23 cellular contexts compared by ENCODE assay signal in genomic region chr1:91653183-91653582, GRCh38.
DNase-seq lines count a peak whose midpoint lies in the region; ATAC-seq and TF ChIP-seq lines count a peak whose summit lies in the region.
"Had no signal": no experiment of that assay in that cellular context is flagged by ENCODE, and none has a peak within 500 bp of the region (broad histone marks: within the 10 kb centered on the region; RNA-seq: fewer than 3 reads in every experiment).

No MANE protein-coding gene starts in this region.

- H3K4me2 ChIP-seq in BLaER1 treated with 17β-estradiol and CSF1 and Interleukin-3, amounts not matched to agents 10 nM and 100 nM: peak overlapping the region in 10 of 11 experiments; percentile 28 to 78 (median 55); a peak in 19 of 22 replicates

- CTCF ChIA-PET in RWPE1 (lab: Yijun Ruan, JAX): no interaction called here

- H3K9ac ChIP-seq in BLaER1 treated with 17β-estradiol and CSF1 and Interleukin-3, amounts not matched to agents 10 nM and 100 nM: no peak overlapping the region
- H3K9ac ChIP-seq: GM23248 had no signal

- no peaks in the 10 kb centered on the region for H3K36me3 ChIP-seq in BLaER1 treated with 17β-estradiol and CSF1 and Interleukin-3, amounts not matched to agents 10 nM and 100 nM
- H3K36me3 ChIP-seq in suprapubic skin: no peaks in the 10 kb centered on the region
- H3K36me3 ChIP-seq: pancreas, right lobe of liver, vagina had no signal

- peaks cover 11 to 24% (median 17%) of the 10 kb centered on the region in 11 experiments; a peak in 18 of 22 replicates for H3K9me3 ChIP-seq in BLaER1 treated with 17β-estradiol and CSF1 and Interleukin-3, amounts not matched to agents 10 nM and 100 nM (replicated peaks in 1 of 11)
- H3K9me3 ChIP-seq in suprapubic skin: no peaks in the 10 kb centered on the region
- H3K9me3 ChIP-seq: pancreas, right lobe of liver, vagina had no signal

- no peak for TF ChIP-seq POLR2A in suprapubic skin (IDR thresholded peaks at IDR 0.05)

- peaks cover 38 to 57% (median 55%) of the 10 kb centered on the region in 10 experiments for H3K4me1 ChIP-seq in BLaER1 treated with 17β-estradiol and CSF1 and Interleukin-3, amounts not matched to agents 10 nM and 100 nM
- peaks cover 22% of the 10 kb centered on the region for H3K4me1 ChIP-seq in suprapubic skin
- H3K4me1 ChIP-seq: pancreas, right lobe of liver had no signal

- 94% methylated on average over 1 of the region's 1 CpG for WGBS in suprapubic skin

- DNase-seq in RWPE1 (ENCODE audit: low spot score) (no peak), suprapubic skin (ENCODE audit: low spot score in 2 of 2) (no peak), NCI-H2171 treated with DMSO at 0.1 percent for 48 hours (lab: John Stamatoyannopoulos, UW) (no peak)
- no peak for DNase-seq in stimulated activated naive CD4-positive, alpha-beta T cell treated with Interleukin-2 at 50 U/mL for 16 hours (lab: John Stamatoyannopoulos, UW)
- DNase-seq: activated CD4-positive, alpha-beta T cell treated with anti-CD3 and anti-CD28 coated beads, Interleukin-2, amount 50 U/mL, for 48 hours; activated effector memory CD4-positive, alpha-beta T cell treated with anti-CD3 and anti-CD28 coated beads, Interleukin-2, amount 50 U/mL, for 16 hours; cortex of kidney; GM23248; IMR-90; midbrain; NCI-H1694; NCI-H226; pancreas; right lobe of liver; T-helper 2 cell had no signal

- ATAC-seq in GM18858 (IDR thresholded peaks at IDR 0.05; ENCODE audit: unreplicated experiment): peak; percentile 72
- ATAC-seq in GM21786 (IDR thresholded peaks at IDR 0.05; ENCODE audit: unreplicated experiment): peak; percentile 59
- peak; percentile 47 for ATAC-seq in HG03432 (IDR thresholded peaks at IDR 0.05; ENCODE audit: unreplicated experiment)
- ATAC-seq: natural killer cell treated with Interleukin-12 subunit alpha and Interleukin-12 subunit beta and Interleukin-15 and Interleukin-18, amount 100 ng/mL, for 72 hours; pancreas; WTC11 had no signal

- POLR2A ChIA-PET in RWPE1 (lab: Yijun Ruan, JAX; ENCODE audit: low non-redundant PET): no interaction called here

- H3K4me3 ChIP-seq in BLaER1 treated with 17β-estradiol and CSF1 and Interleukin-3, amounts not matched to agents 10 nM and 100 nM: no peak overlapping the region
- H3K4me3 ChIP-seq in suprapubic skin: no peak overlapping the region
- H3K4me3 ChIP-seq: GM23248, pancreas, right lobe of liver, SK-N-MC, vagina had no signal

- no peaks in the 10 kb centered on the region for H3K27me3 ChIP-seq in BLaER1 treated with 17β-estradiol and CSF1 and Interleukin-3, amounts not matched to agents 10 nM and 100 nM
- H3K27me3 ChIP-seq in suprapubic skin: no peaks in the 10 kb centered on the region
- H3K27me3 ChIP-seq: pancreas, right lobe of liver, vagina had no signal

- TF ChIP-seq EP300 in suprapubic skin (IDR thresholded peaks at IDR 0.05): no peak

- TF ChIP-seq CTCF in RWPE1 (conservative IDR thresholded peaks at IDR 0.05; ENCODE audit: low read depth) (no peak), suprapubic skin (IDR thresholded peaks at IDR 0.05) (no peak)

- no peaks in the 10 kb centered on the region for H4K20me1 ChIP-seq in BLaER1 treated with 17β-estradiol and CSF1 and Interleukin-3, amounts not matched to agents 10 nM and 100 nM

- H3K27ac ChIP-seq in BLaER1 treated with 17β-estradiol and CSF1 and Interleukin-3, amounts not matched to agents 10 nM and 100 nM: peak overlapping the region in 7 of 11 experiments; percentile 14 to 33 (median 30); a peak in 10 of 22 replicates
- H3K27ac ChIP-seq in RWPE1: no peak overlapping the region
- H3K27ac ChIP-seq in suprapubic skin: no peak overlapping the region
- H3K27ac ChIP-seq: GM23248, pancreas, right lobe of liver, SK-N-MC had no signal

Comparison
In these comparisons a context has a peak if more than half of its experiments do, and no peak if none do; other contexts are left out.
1. H3K27ac ChIP-seq: peak in BLaER1 treated with 17β-estradiol and CSF1 and Interleukin-3, amounts not matched to agents 10 nM and 100 nM (7 of 11); none in RWPE1 (single experiment) and suprapubic skin (single experiment).
2. Peak in every context shown above with its lines, with median percentiles within 50 percentile points of each other: ATAC-seq.